ENCODE assay signal across 7 cellular contexts in the genomic region with DNA sequence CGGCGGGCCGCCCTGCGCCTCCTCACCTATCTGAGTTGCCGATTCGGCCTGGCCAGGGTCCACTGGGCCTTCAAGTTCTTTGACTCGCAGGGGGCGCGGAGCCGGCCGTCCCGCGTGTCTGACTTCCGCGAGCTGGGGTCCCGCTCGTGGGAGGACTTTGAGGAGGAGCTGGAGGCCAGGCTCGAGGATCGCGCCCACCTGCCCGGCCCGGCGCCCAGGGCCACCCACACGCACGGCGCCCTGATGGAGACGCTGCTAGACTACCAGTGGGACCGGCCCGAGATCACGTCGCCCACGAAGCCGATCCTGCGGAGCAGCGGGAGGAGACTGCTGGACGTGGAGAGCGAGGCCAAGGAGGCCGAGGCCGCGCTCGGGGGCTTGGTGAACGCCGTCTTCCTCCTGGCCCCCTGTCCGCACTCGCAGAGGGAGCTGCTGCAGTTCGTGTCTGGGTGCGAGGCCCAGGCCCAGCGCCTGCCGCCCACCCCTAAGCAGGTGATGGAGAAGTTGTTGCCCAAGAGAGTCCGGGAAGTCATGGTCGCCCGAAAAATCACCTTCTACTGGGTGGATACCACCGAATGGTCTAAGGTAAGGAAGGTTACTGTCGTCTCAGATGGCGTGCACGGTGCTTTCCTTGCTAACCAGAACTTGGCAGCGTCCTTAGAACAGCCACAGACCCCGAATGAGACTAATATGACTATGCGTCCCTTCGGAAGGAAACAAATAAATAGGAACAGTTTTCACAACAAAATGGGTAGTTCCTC. TPM values are rescaled to one million over a fixed set of nuclear protein-coding genes. Genes with fewer than 3 reads are reported as not detected.
DNase-seq lines count a peak whose midpoint lies in the region; ATAC-seq and TF ChIP-seq lines count a peak whose summit lies in the region.

No MANE protein-coding gene starts in this region.

- H3K27ac ChIP-seq in adrenal gland, result no peak overlapping the region

- H3K4me1 ChIP-seq in adrenal gland (replicated peaks in 1 of 2), result peaks cover 6 to 10% of the 10 kb centered on the region in 2 donors

- H3K4me1 Mint-ChIP-seq in stimulated activated memory B cell treated with anti-CD40 and anti-IgM and Interleukin-4, amounts not matched to agents 10 μg/mL and 1 μg/mL and 100 μg/mL, for 72 hours, result peaks cover 9% of the 10 kb centered on the region

- no peaks in the 10 kb centered on the region for H3K9me3 Mint-ChIP-seq in stimulated activated memory B cell treated with anti-CD40 and anti-IgM and Interleukin-4, amounts not matched to agents 10 μg/mL and 1 μg/mL and 100 μg/mL, for 72 hours

- H3K27me3 Mint-ChIP-seq in stimulated activated memory B cell treated with anti-CD40 and anti-IgM and Interleukin-4, amounts not matched to agents 10 μg/mL and 1 μg/mL and 100 μg/mL, for 72 hours, result peaks cover 19% of the 10 kb centered on the region

- H3K36me3 Mint-ChIP-seq in stimulated activated memory B cell treated with anti-CD40 and anti-IgM and Interleukin-4, amounts not matched to agents 10 μg/mL and 1 μg/mL and 100 μg/mL, for 72 hours, result no peaks in the 10 kb centered on the region

- WGBS in adrenal gland, 4 donors, result 2 to 5% (median 3%) methylated on average over 13 to 60 of the region's 60 CpGs

- no peaks in the 10 kb centered on the region for H3K9me3 ChIP-seq in adrenal gland (replicated peaks in 1 of 3)

- peak; percentile 7 for ATAC-seq in GM21786 (IDR thresholded peaks at IDR 0.05; ENCODE audit: unreplicated experiment)
- no peak for ATAC-seq in stimulated activated memory B cell treated with anti-CD40 and anti-IgM and Interleukin-4, amounts not matched to agents 10 μg/mL and 1 μg/mL and 100 μg/mL, for 72 hours

- H3K4me3 ChIP-seq in GM12875 (ENCODE audit: low read depth, low read length) (peak overlapping the region; percentile 79), adrenal gland (peak overlapping the region in 3 of 4 donors; percentile 30 to 78 (median 47)), kidney epithelial cell (ENCODE audit: low read depth, low read length) (peak overlapping the region; percentile 88)

- TF ChIP-seq CTCF in GM12875 (IDR thresholded peaks at IDR 0.05; ENCODE audit: borderline replicate concordance, insufficient read depth, low read depth, low read length) (no peak), adrenal gland (IDR thresholded peaks at IDR 0.05) (no peak), kidney epithelial cell (IDR thresholded peaks at IDR 0.05; ENCODE audit: insufficient read depth, low read length, poor library complexity, severe bottlenecking) (no peak)

- H3K27me3 ChIP-seq in adrenal gland (no peaks in the 10 kb centered on the region), kidney epithelial cell (ENCODE audit: control insufficient read depth, insufficient read depth, low read length) (no peaks in the 10 kb centered on the region)

- peak overlapping the region; percentile 83 for H3K4me3 Mint-ChIP-seq in stimulated activated memory B cell treated with anti-CD40 and anti-IgM and Interleukin-4, amounts not matched to agents 10 μg/mL and 1 μg/mL and 100 μg/mL, for 72 hours

- H3K36me3 ChIP-seq in adrenal gland (replicated peaks in 1 of 2) (no peaks in the 10 kb centered on the region), kidney epithelial cell (ENCODE audit: control insufficient read depth, insufficient read depth, low read length) (no peaks in the 10 kb centered on the region)

- DNase-seq in LHCN-M2 (ENCODE audit: low read depth), result peak; percentile 27
- DNase-seq in adrenal gland, result peak in 1 of 7 donors; percentile 32
- DNase-seq in kidney epithelial cell (ENCODE audit: low read depth), result no peak
- DNase-seq in NCI-H1105 treated with DMSO at 0.1 percent for 48 hours (lab: John Stamatoyannopoulos, UW), result no peak

- H3K27ac Mint-ChIP-seq in stimulated activated memory B cell treated with anti-CD40 and anti-IgM and Interleukin-4, amounts not matched to agents 10 μg/mL and 1 μg/mL and 100 μg/mL, for 72 hours, result no peak overlapping the region

- intact Hi-C loops in adrenal gland (cut with DNase I), result no loop called here

- TF ChIP-seq POLR2A in adrenal gland (IDR thresholded peaks at IDR 0.05), result no peak

RNA-seq across cellular contexts. Expression of a gene that starts 0.6 kb away (rescaled TPM):
- total RNA-seq in LHCN-M2 (2014; rRNA removed) (8.0 and 9.9 TPM in 2 replicates), adrenal gland (under 1 TPM in 7 of 8 donors, not detected in 1; 0.12 to 0.61 (median 0.19) TPM), kidney epithelial cell (1.7 and 2.2 TPM in 2 replicates)
- polyA plus RNA-seq in LHCN-M2 (2012), result 3.1 TPM
- polyA plus RNA-seq in adrenal gland, result under 1 TPM; 0.10 to 0.24 (median 0.16) TPM
